ENCODE assay signal across 8 cellular contexts in genomic region chr22:44625981-44626687, GRCh38.
DNase-seq lines count a peak whose midpoint lies in the region; ATAC-seq and TF ChIP-seq lines count a peak whose summit lies in the region.

No MANE protein-coding gene starts in this region.

- ATAC-seq in stimulated activated naive CD8-positive, alpha-beta T cell treated with anti-CD3 and anti-CD28 coated beads, Interleukin-15, amount 100 ng/mL, for 72 hours: peak; percentile 76
- ATAC-seq in GM18517 (IDR thresholded peaks at IDR 0.05; ENCODE audit: unreplicated experiment): no peak

- H3K9me3 Mint-ChIP-seq in activated T-helper 1 cell treated with anti-CD3 and anti-CD28 coated beads, Interleukin-12 subunit alpha, Interleukin-12 subunit beta, Interleukin-2, Interleukin-4 antibody, amounts not matched to agents 30 ng/mL and 10 ng/mL and 1 ng/mL, durations not matched to agents 14 hours and 24 hours and 36 hours: no peaks in the 10 kb centered on the region
- peaks cover 2% of the 10 kb centered on the region for H3K9me3 Mint-ChIP-seq in neural crest cell
- H3K9me3 Mint-ChIP-seq in stimulated activated naive CD8-positive, alpha-beta T cell treated with anti-CD3 and anti-CD28 coated beads, Interleukin-15, amount 100 ng/mL, for 72 hours: peaks cover 0 to 4% of the 10 kb centered on the region in 2 donors

- peaks cover 7% of the 10 kb centered on the region for H3K27me3 Mint-ChIP-seq in activated T-helper 1 cell treated with anti-CD3 and anti-CD28 coated beads, Interleukin-12 subunit alpha, Interleukin-12 subunit beta, Interleukin-2, Interleukin-4 antibody, amounts not matched to agents 30 ng/mL and 10 ng/mL and 1 ng/mL, durations not matched to agents 14 hours and 24 hours and 36 hours (ENCODE audit: insufficient read depth)
- H3K27me3 Mint-ChIP-seq in neural crest cell (ENCODE audit: low read depth): peaks cover 4% of the 10 kb centered on the region
- no peaks in the 10 kb centered on the region for H3K27me3 Mint-ChIP-seq in stimulated activated naive CD8-positive, alpha-beta T cell treated with anti-CD3 and anti-CD28 coated beads, Interleukin-15, amount 100 ng/mL, for 72 hours

- no peaks in the 10 kb centered on the region for H3K4me1 ChIP-seq in fibroblast of lung (ENCODE audit: control insufficient read depth, extremely low read depth, insufficient read depth, low read length)

- H3K4me2 ChIP-seq in fibroblast of lung (ENCODE audit: extremely low read depth, insufficient read depth, low read length): no peak overlapping the region

- no peaks in the 10 kb centered on the region for H3K4me1 Mint-ChIP-seq in activated T-helper 1 cell treated with anti-CD3 and anti-CD28 coated beads, Interleukin-12 subunit alpha, Interleukin-12 subunit beta, Interleukin-2, Interleukin-4 antibody, amounts not matched to agents 30 ng/mL and 10 ng/mL and 1 ng/mL, durations not matched to agents 14 hours and 24 hours and 36 hours (ENCODE audit: low read depth)
- H3K4me1 Mint-ChIP-seq in neural crest cell: peaks cover 10% of the 10 kb centered on the region
- peaks cover 6% of the 10 kb centered on the region for H3K4me1 Mint-ChIP-seq in stimulated activated naive CD8-positive, alpha-beta T cell treated with anti-CD3 and anti-CD28 coated beads, Interleukin-15, amount 100 ng/mL, for 72 hours

- intact Hi-C loops in activated T-helper 1 cell treated with anti-CD3 and anti-CD28 coated beads, Interleukin-12 subunit alpha, Interleukin-12 subunit beta, Interleukin-2, Interleukin-4 antibody, amounts not matched to agents 30 ng/mL and 10 ng/mL and 1 ng/mL, durations not matched to agents 14 hours and 24 hours and 36 hours (cut with micrococcal nuclease): loop anchor here (1.0 to 10.0 kb wide), 5 partner anchors 59 to 1241 kb away; no protein-coding TSS in a partner anchor

- no peak overlapping the region for H3K4me3 ChIP-seq in fibroblast of lung (replicated peaks in 1 of 4; ENCODE audit: control extremely low read depth in 1 of 4, insufficient read depth in 1 of 4, low read depth in 3 of 4, low read length in 4 of 4)

- TF ChIP-seq CTCF in fibroblast of lung (conservative IDR thresholded peaks at IDR 0.05 in 1 of 2, IDR thresholded peaks at IDR 0.05 in 1 of 2; ENCODE audit: low read depth in 1 of 2, low read length in 2 of 2) (peak; percentile 90 to 94), neural crest cell (conservative IDR thresholded peaks at IDR 0.05) (peak; percentile 99)

- DNase-seq in COLO829 (ENCODE audit: low spot score) (peak; percentile 72), HuH-7 (ENCODE audit: low spot score) (peak; percentile 83), RPMI7951 (ENCODE audit: low read depth) (peak; percentile 46), fibroblast of lung (ENCODE audit: low read depth in 2 of 2) (peak; percentile 20 to 51), neural crest cell (ENCODE audit: low read depth, low spot score) (peak; percentile 77)
- peak; percentile 70 for DNase-seq in activated T-helper 1 cell treated with anti-CD3 and anti-CD28 coated beads, Interleukin-12 subunit alpha, Interleukin-12 subunit beta, Interleukin-2, Interleukin-4 antibody, amounts not matched to agents 30 ng/mL and 10 ng/mL and 1 ng/mL, durations not matched to agents 14 hours and 24 hours and 36 hours (ENCODE audit: low spot score)
- peak; percentile 80 to 81 for DNase-seq in stimulated activated naive CD8-positive, alpha-beta T cell treated with anti-CD3 and anti-CD28 coated beads, Interleukin-15, amount 100 ng/mL, for 72 hours

- no peak overlapping the region for H3K4me3 Mint-ChIP-seq in activated T-helper 1 cell treated with anti-CD3 and anti-CD28 coated beads, Interleukin-12 subunit alpha, Interleukin-12 subunit beta, Interleukin-2, Interleukin-4 antibody, amounts not matched to agents 30 ng/mL and 10 ng/mL and 1 ng/mL, durations not matched to agents 14 hours and 24 hours and 36 hours
- no peak overlapping the region for H3K4me3 Mint-ChIP-seq in neural crest cell
- no peak overlapping the region for H3K4me3 Mint-ChIP-seq in stimulated activated naive CD8-positive, alpha-beta T cell treated with anti-CD3 and anti-CD28 coated beads, Interleukin-15, amount 100 ng/mL, for 72 hours

- no peaks in the 10 kb centered on the region for H3K36me3 Mint-ChIP-seq in activated T-helper 1 cell treated with anti-CD3 and anti-CD28 coated beads, Interleukin-12 subunit alpha, Interleukin-12 subunit beta, Interleukin-2, Interleukin-4 antibody, amounts not matched to agents 30 ng/mL and 10 ng/mL and 1 ng/mL, durations not matched to agents 14 hours and 24 hours and 36 hours (ENCODE audit: low read depth)
- no peaks in the 10 kb centered on the region for H3K36me3 Mint-ChIP-seq in neural crest cell (ENCODE audit: low read depth)

- H3K27ac Mint-ChIP-seq in activated T-helper 1 cell treated with anti-CD3 and anti-CD28 coated beads, Interleukin-12 subunit alpha, Interleukin-12 subunit beta, Interleukin-2, Interleukin-4 antibody, amounts not matched to agents 30 ng/mL and 10 ng/mL and 1 ng/mL, durations not matched to agents 14 hours and 24 hours and 36 hours: no peak overlapping the region
- H3K27ac Mint-ChIP-seq in neural crest cell (ENCODE audit: unreplicated experiment): no peak overlapping the region
- no peak overlapping the region for H3K27ac Mint-ChIP-seq in stimulated activated naive CD8-positive, alpha-beta T cell treated with anti-CD3 and anti-CD28 coated beads, Interleukin-15, amount 100 ng/mL, for 72 hours

- no peaks in the 10 kb centered on the region for H3K79me2 ChIP-seq in fibroblast of lung (ENCODE audit: control insufficient read depth, insufficient read depth, low read length)

- no peak overlapping the region for H3K27ac ChIP-seq in fibroblast of lung (ENCODE audit: insufficient read depth, low read length)

- H3K9me3 ChIP-seq in fibroblast of lung (ENCODE audit: control insufficient read depth, insufficient read depth, low read depth, low read length): no peaks in the 10 kb centered on the region

- no peaks in the 10 kb centered on the region for H3K36me3 ChIP-seq in fibroblast of lung (ENCODE audit: control insufficient read depth, insufficient read depth, low read length)

- H4K20me1 ChIP-seq in fibroblast of lung (ENCODE audit: control insufficient read depth, extremely low read depth, insufficient read depth, low read length): no peaks in the 10 kb centered on the region

- H3K9ac ChIP-seq in fibroblast of lung (ENCODE audit: insufficient read depth, low read length): no peak overlapping the region

- no peak overlapping the region for H2AFZ ChIP-seq in fibroblast of lung (ENCODE audit: low read length)

- H3K27me3 ChIP-seq in fibroblast of lung (ENCODE audit: control insufficient read depth, insufficient read depth, low read length): no peaks in the 10 kb centered on the region
